30 cellular contexts compared by ENCODE assay signal in genomic region chr4:107366900-107367299, GRCh38.
"Had no signal": no experiment of that assay in that cellular context is flagged by ENCODE, and none has a peak within 500 bp of the region (broad histone marks: within the 10 kb centered on the region; RNA-seq: fewer than 3 reads in every experiment).

No MANE protein-coding gene starts in this region.

- H3K4me1 ChIP-seq: esophagus squamous epithelium, pancreas, prostate gland, sigmoid colon, uterus had no signal

- H3K9me3 ChIP-seq: esophagus squamous epithelium, pancreas, prostate gland, sigmoid colon, uterus had no signal

- H3K36me3 Mint-ChIP-seq: activated CD8-positive, alpha-beta memory T cell treated with anti-CD3 and anti-CD28 coated beads, Interleukin-2, amount 10 ng/mL, durations not matched to agents 7 days and 5 days; activated naive CD4-positive, alpha-beta T cell treated with anti-CD3 and anti-CD28 coated beads, Interleukin-2, amount 50 U/mL, for 24 hours; naive thymus-derived CD4-positive, alpha-beta T cell; stimulated activated memory B cell treated with anti-CD40 and anti-IgM and Interleukin-4, amounts not matched to agents 10 μg/mL and 1 μg/mL and 100 μg/mL, for 72 hours; type B pancreatic cell had no signal

- H3K4me1 Mint-ChIP-seq: activated CD4-positive, alpha-beta T cell treated with anti-CD3 and anti-CD28 coated beads for 36 hours; activated CD8-positive, alpha-beta memory T cell treated with anti-CD3 and anti-CD28 coated beads, Interleukin-2, amount 10 ng/mL, durations not matched to agents 7 days and 5 days; activated naive CD4-positive, alpha-beta T cell treated with anti-CD3 and anti-CD28 coated beads, Interleukin-2, amount 50 U/mL, for 24 hours; activated naive CD8-positive, alpha-beta T cell treated with anti-CD3 and anti-CD28 coated beads, Interleukin-2, amount 50 U/mL, for 24 hours; naive thymus-derived CD4-positive, alpha-beta T cell; stimulated activated memory B cell treated with anti-CD40 and anti-IgM and Interleukin-4, amounts not matched to agents 10 μg/mL and 1 μg/mL and 100 μg/mL, for 72 hours; stimulated activated naive CD8-positive, alpha-beta T cell treated with anti-CD3 and anti-CD28 coated beads, Interleukin-15, amount 100 ng/mL, for 72 hours had no signal

- H3K27ac Mint-ChIP-seq: activated CD4-positive, alpha-beta T cell treated with anti-CD3 and anti-CD28 coated beads for 36 hours; activated CD8-positive, alpha-beta memory T cell treated with anti-CD3 and anti-CD28 coated beads, Interleukin-2, amount 10 ng/mL, durations not matched to agents 7 days and 5 days; activated CD8-positive, alpha-beta T cell treated with anti-CD3 and anti-CD28 coated beads, Interleukin-2, amount 10 ng/mL, durations not matched to agents 7 days and 5 days; activated naive CD4-positive, alpha-beta T cell treated with anti-CD3 and anti-CD28 coated beads, Interleukin-2, amount 50 U/mL, for 24 hours; activated naive CD8-positive, alpha-beta T cell treated with anti-CD3 and anti-CD28 coated beads, Interleukin-2, amount 50 U/mL, for 24 hours; activated T-helper 2 cell treated with anti-CD3 and anti-CD28 coated beads, Interferon-gamma antibody, Interleukin-2, Interleukin-4, amounts not matched to agents 10 μg/mL and 5 μg/mL and 100 μg/mL, durations not matched to agents 14 hours and 24 hours and 36 hours; naive thymus-derived CD4-positive, alpha-beta T cell; stimulated activated memory B cell treated with anti-CD40 and anti-IgM and Interleukin-4, amounts not matched to agents 10 μg/mL and 1 μg/mL and 100 μg/mL, for 72 hours had no signal

- DNase-seq: activated CD4-positive, alpha-beta T cell treated with anti-CD3 and anti-CD28 coated beads for 36 hours; activated CD4-positive, CD25-positive, alpha-beta regulatory T cell; activated CD8-positive, alpha-beta memory T cell treated with anti-CD3 and anti-CD28 coated beads, Interleukin-2, amount 10 ng/mL, durations not matched to agents 7 days and 5 days; activated CD8-positive, alpha-beta T cell treated with anti-CD3 and anti-CD28 coated beads, Interleukin-2, amount 10 ng/mL, durations not matched to agents 7 days and 5 days; activated naive CD8-positive, alpha-beta T cell treated with anti-CD3 and anti-CD28 coated beads, Interleukin-2, amount 50 U/mL, for 24 hours; activated T-cell treated with anti-CD3 and anti-CD28 coated beads, Interleukin-2, amount 50 U/mL, for 48 hours; dermis blood vessel endothelial cell; effector CD4-positive, alpha-beta T cell; esophagus squamous epithelium; islet precursor cell; left cardiac atrium; left ventricle myocardium superior; naive thymus-derived CD4-positive, alpha-beta T cell; nucleus accumbens; pancreas; sigmoid colon; small intestine; stimulated activated CD4-positive, alpha-beta T cell treated with anti-CD3 and anti-CD28 coated beads, Interleukin-4, amount 100 ng/mL, for 4 hours; stimulated activated CD8-positive, alpha-beta memory T cell treated with anti-CD3 and anti-CD28 coated beads, Interleukin-4, amount 100 ng/mL, for 48 hours; stimulated activated naive CD8-positive, alpha-beta T cell treated with anti-CD3 and anti-CD28 coated beads, Interleukin-15, amount 100 ng/mL, for 72 hours; substantia nigra; uterus had no signal

- FAIRE-seq: colon, frontal cortex, pancreas, small intestine had no signal

- H3K36me3 ChIP-seq: esophagus squamous epithelium, pancreas, prostate gland, sigmoid colon, uterus had no signal

- H3K27ac ChIP-seq: epithelial cell of prostate, esophagus squamous epithelium, pancreas, prostate gland, sigmoid colon, uterus had no signal

- H3K4me3 Mint-ChIP-seq: activated CD4-positive, alpha-beta T cell treated with anti-CD3 and anti-CD28 coated beads for 36 hours; activated CD8-positive, alpha-beta memory T cell treated with anti-CD3 and anti-CD28 coated beads, Interleukin-2, amount 10 ng/mL, durations not matched to agents 7 days and 5 days; activated CD8-positive, alpha-beta T cell treated with anti-CD3 and anti-CD28 coated beads, Interleukin-2, amount 10 ng/mL, durations not matched to agents 7 days and 5 days; activated naive CD4-positive, alpha-beta T cell treated with anti-CD3 and anti-CD28 coated beads, Interleukin-2, amount 50 U/mL, for 24 hours; activated naive CD8-positive, alpha-beta T cell treated with anti-CD3 and anti-CD28 coated beads, Interleukin-2, amount 50 U/mL, for 24 hours; naive thymus-derived CD4-positive, alpha-beta T cell; stimulated activated memory B cell treated with anti-CD40 and anti-IgM and Interleukin-4, amounts not matched to agents 10 μg/mL and 1 μg/mL and 100 μg/mL, for 72 hours; stimulated activated naive CD8-positive, alpha-beta T cell treated with anti-CD3 and anti-CD28 coated beads, Interleukin-15, amount 100 ng/mL, for 72 hours; type B pancreatic cell had no signal

- H3K4me3 ChIP-seq: esophagus squamous epithelium, pancreas, prostate gland, sigmoid colon, uterus had no signal

- ATAC-seq: activated CD4-positive, alpha-beta T cell treated with anti-CD3 and anti-CD28 coated beads for 36 hours; activated CD8-positive, alpha-beta memory T cell treated with anti-CD3 and anti-CD28 coated beads, Interleukin-2, amount 10 ng/mL, durations not matched to agents 7 days and 5 days; activated CD8-positive, alpha-beta T cell treated with anti-CD3 and anti-CD28 coated beads, Interleukin-2, amount 10 ng/mL, durations not matched to agents 7 days and 5 days; activated naive CD8-positive, alpha-beta T cell treated with anti-CD3 and anti-CD28 coated beads, Interleukin-2, amount 50 U/mL, for 24 hours; left cardiac atrium; left ventricle myocardium superior; naive thymus-derived CD4-positive, alpha-beta T cell; pancreas; stimulated activated memory B cell treated with anti-CD40 and anti-IgM and Interleukin-4, amounts not matched to agents 10 μg/mL and 1 μg/mL and 100 μg/mL, for 72 hours; stimulated activated naive CD8-positive, alpha-beta T cell treated with anti-CD3 and anti-CD28 coated beads, Interleukin-15, amount 100 ng/mL, for 72 hours had no signal

- H3K9me3 Mint-ChIP-seq: activated naive CD4-positive, alpha-beta T cell treated with anti-CD3 and anti-CD28 coated beads, Interleukin-2, amount 50 U/mL, for 24 hours; activated naive CD8-positive, alpha-beta T cell treated with anti-CD3 and anti-CD28 coated beads, Interleukin-2, amount 50 U/mL, for 24 hours; activated T-helper 2 cell treated with anti-CD3 and anti-CD28 coated beads, Interferon-gamma antibody, Interleukin-2, Interleukin-4, amounts not matched to agents 10 μg/mL and 5 μg/mL and 100 μg/mL, durations not matched to agents 14 hours and 24 hours and 36 hours; type B pancreatic cell had no signal

- H3K27me3 ChIP-seq: esophagus squamous epithelium, pancreas, sigmoid colon, uterus had no signal

- H3K27me3 Mint-ChIP-seq: activated naive CD8-positive, alpha-beta T cell treated with anti-CD3 and anti-CD28 coated beads, Interleukin-2, amount 50 U/mL, for 24 hours; stimulated activated memory B cell treated with anti-CD40 and anti-IgM and Interleukin-4, amounts not matched to agents 10 μg/mL and 1 μg/mL and 100 μg/mL, for 72 hours; stimulated activated naive CD8-positive, alpha-beta T cell treated with anti-CD3 and anti-CD28 coated beads, Interleukin-15, amount 100 ng/mL, for 72 hours; type B pancreatic cell had no signal
